In the genomic region with DNA sequence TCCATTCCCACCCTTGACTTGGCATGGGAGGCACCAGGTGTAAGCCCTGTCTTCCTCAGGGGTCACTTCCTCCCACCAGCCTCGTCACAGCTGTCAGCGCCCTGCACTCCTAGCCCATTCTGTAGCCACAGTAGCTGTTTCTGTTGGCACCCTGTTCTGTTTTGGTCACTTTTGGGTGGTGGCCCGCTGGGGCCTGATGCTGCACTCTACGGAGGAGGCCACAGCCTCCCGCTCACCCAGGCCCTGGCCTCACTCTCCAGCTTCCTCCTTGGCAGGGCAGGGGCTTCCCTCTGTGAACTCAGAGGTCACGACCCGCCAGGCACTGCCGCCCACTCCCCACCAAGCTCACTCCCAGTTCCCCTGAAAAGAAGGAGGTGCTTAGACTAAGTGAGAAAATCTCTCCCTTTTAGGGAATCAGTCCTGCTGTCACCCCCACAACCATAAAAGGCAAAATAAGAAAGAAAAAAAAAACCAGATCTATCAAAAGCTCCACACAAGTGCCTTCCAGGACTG, we compare ENCODE assay signal across 10 cellular contexts.
A peak's percentile ranks its signal among the peaks of the same experiment; 100 is the strongest.
DNase-seq lines count a peak whose midpoint lies in the region; ATAC-seq and TF ChIP-seq lines count a peak whose summit lies in the region.
"Had no signal": no experiment of that assay in that cellular context is flagged by ENCODE, and none has a peak within 500 bp of the region (broad histone marks: within the 10 kb centered on the region; RNA-seq: fewer than 3 reads in every experiment).

No MANE protein-coding gene starts in this region.

- H3K36me3 ChIP-seq in heart left ventricle: peaks cover 0 to 18% (median 0%) of the 10 kb centered on the region in 9 donors
- no peaks in the 10 kb centered on the region for H3K36me3 ChIP-seq in transverse colon

- peak overlapping the region in 4 of 12 donors; percentile 11 to 71 (median 36) for H3K27ac ChIP-seq in heart left ventricle
- H3K27ac ChIP-seq in transverse colon: peak overlapping the region in 3 of 4 donors; percentile 21 to 53 (median 27)

- intact Hi-C loops in heart left ventricle (cut with DNase I): loop anchor here in 2 of 10 donors (5.0 to 10.0 kb wide), 2 partner anchors 61 to 68 kb away; a partner anchor contains a TSS
- intact Hi-C loops in cardiac septum (cut with DNase I): no loop called here
- intact Hi-C loops in transverse colon (cut with DNase I; ENCODE audit: low total_unique reads): no loop called here

- H3K4me3 ChIP-seq in heart left ventricle (no peak overlapping the region), transverse colon (no peak overlapping the region)

- no peak for TF ChIP-seq EP300 in transverse colon (IDR thresholded peaks at IDR 0.05; ENCODE audit: low read depth)

- H3K9me3 Mint-ChIP-seq in effector memory CD8-positive, alpha-beta T cell: no peaks in the 10 kb centered on the region
- H3K9me3 Mint-ChIP-seq in activated naive CD4-positive, alpha-beta T cell treated with anti-CD3 and anti-CD28 coated beads, Interleukin-2, amount 10 ng/mL, durations not matched to agents 7 days and 5 days: no peaks in the 10 kb centered on the region

- peaks cover 0 to 11% of the 10 kb centered on the region in 2 donors for H3K4me1 Mint-ChIP-seq in effector memory CD8-positive, alpha-beta T cell (ENCODE audit: low read depth in 2 of 2)
- H3K4me1 Mint-ChIP-seq in activated naive CD4-positive, alpha-beta T cell treated with anti-CD3 and anti-CD28 coated beads, Interleukin-2, amount 10 ng/mL, durations not matched to agents 7 days and 5 days: peaks cover 3% of the 10 kb centered on the region

- ATAC-seq in heart left ventricle: peak in 3 of 4 donors; percentile 11 to 43 (median 42)
- peak; percentile 24 for ATAC-seq in HG03108 (IDR thresholded peaks at IDR 0.05; ENCODE audit: unreplicated experiment)
- peak; percentile 24 for ATAC-seq in effector memory CD8-positive, alpha-beta T cell (replicated peaks)

- H3K27me3 ChIP-seq in heart left ventricle (no peaks in the 10 kb centered on the region), transverse colon (no peaks in the 10 kb centered on the region)

- no peak for TF ChIP-seq POLR2A in heart left ventricle (IDR thresholded peaks at IDR 0.05)
- no peak for TF ChIP-seq POLR2A in transverse colon (IDR thresholded peaks at IDR 0.05)

- in situ Hi-C loops in transverse colon (cut with MboI; ENCODE audit: low pct_ligation_motif_present in 1 of 4, low pct_unique_long_range_greater_than_20kb in 1 of 4, low sequenced_read_pairs in 3 of 4): no loop called here

- H3K27ac Mint-ChIP-seq in effector memory CD8-positive, alpha-beta T cell: no peak overlapping the region
- H3K27ac Mint-ChIP-seq in activated naive CD4-positive, alpha-beta T cell treated with anti-CD3 and anti-CD28 coated beads, Interleukin-2, amount 10 ng/mL, durations not matched to agents 7 days and 5 days: no peak overlapping the region

- H3K36me3 Mint-ChIP-seq in effector memory CD8-positive, alpha-beta T cell (ENCODE audit: insufficient read depth): no peaks in the 10 kb centered on the region
- no peaks in the 10 kb centered on the region for H3K36me3 Mint-ChIP-seq in activated naive CD4-positive, alpha-beta T cell treated with anti-CD3 and anti-CD28 coated beads, Interleukin-2, amount 10 ng/mL, durations not matched to agents 7 days and 5 days

- peaks cover 0 to 54% (median 29%) of the 10 kb centered on the region in 12 donors for H3K4me1 ChIP-seq in heart left ventricle
- H3K4me1 ChIP-seq in transverse colon: peaks cover 7 to 51% (median 10%) of the 10 kb centered on the region in 4 donors

- peak overlapping the region; percentile 54 to 61 for H3K4me3 Mint-ChIP-seq in effector memory CD8-positive, alpha-beta T cell
- H3K4me3 Mint-ChIP-seq in activated naive CD4-positive, alpha-beta T cell treated with anti-CD3 and anti-CD28 coated beads, Interleukin-2, amount 10 ng/mL, durations not matched to agents 7 days and 5 days: no peak overlapping the region

- H3K27me3 Mint-ChIP-seq in effector memory CD8-positive, alpha-beta T cell: peaks cover 22 to 52% of the 10 kb centered on the region in 2 donors
- H3K27me3 Mint-ChIP-seq in activated naive CD4-positive, alpha-beta T cell treated with anti-CD3 and anti-CD28 coated beads, Interleukin-2, amount 10 ng/mL, durations not matched to agents 7 days and 5 days: peaks cover 46% of the 10 kb centered on the region

- DNase-seq in heart left ventricle (peak in 1 of 5 donors; percentile 45), cardiac septum (ENCODE audit: low spot score) (no peak), transverse colon (no peak), GOT3 (lab: John Stamatoyannopoulos, UW) (no peak)
- no peak for DNase-seq in effector memory CD8-positive, alpha-beta T cell
- DNase-seq in activated CD8-positive, alpha-beta memory T cell treated with anti-CD3 and anti-CD28 coated beads, Interleukin-2, amount 50 U/mL, for 48 hours: no peak
- DNase-seq in activated naive CD4-positive, alpha-beta T cell treated with anti-CD3 and anti-CD28 coated beads, Interleukin-2, amount 10 ng/mL, durations not matched to agents 7 days and 5 days: no peak
- DNase-seq: KBM-7, NCI-H1930 had no signal

- CTCF ChIA-PET in activated naive CD4-positive, alpha-beta T cell treated with anti-CD3 and anti-CD28 coated beads, Interleukin-2, amount 10 ng/mL, durations not matched to agents 7 days and 5 days (lab: Charles Lee): interaction anchor here (0.7 to 1.0 kb wide), 2 partner anchors 81 to 306 kb away, joined by 3 read pairs; no protein-coding TSS in a partner anchor

- WGBS in heart left ventricle, 4 donors: 78 to 91% (median 83%) methylated on average over 8 of the region's 8 CpGs
- WGBS in transverse colon (ENCODE audit: low coverage in 1 of 2), 2 donors: 87% methylated on average over 8 of the region's 8 CpGs; no CpG with 5 or more reads in 1 of the 2 donors

- no peaks in the 10 kb centered on the region for H3K9me3 ChIP-seq in heart left ventricle
- no peaks in the 10 kb centered on the region for H3K9me3 ChIP-seq in transverse colon

- no peak for TF ChIP-seq CTCF in heart left ventricle (IDR thresholded peaks at IDR 0.05)
- TF ChIP-seq CTCF in transverse colon (IDR thresholded peaks at IDR 0.05): no peak
